ENCODE assay signal across 1 cellular context in genomic region chr16:68529608-68529930, GRCh38.
TF ChIP-seq lines count a peak whose summit lies in the region.

No MANE protein-coding gene starts in this region.

TF ChIP-seq in HCT116, 20 proteins besides CTCF, POLR2A, EP300 and RAD21 (continued from another document):
- no peak for TF ChIP-seq TCF7L2 (IDR thresholded peaks at IDR 0.05; ENCODE audit: borderline replicate concordance, extremely low read depth, insufficient read depth, insufficient read length)
- TF ChIP-seq YY1 (IDR thresholded peaks at IDR 0.05; ENCODE audit: extremely low read depth, insufficient replicate concordance, low read depth, low read length): no peak
- no peak for TF ChIP-seq ATF3 (IDR thresholded peaks at IDR 0.05)
- TF ChIP-seq ZBTB33 (IDR thresholded peaks at IDR 0.05; ENCODE audit: extremely low read depth, insufficient replicate concordance, low read length): no peak
